16 cellular contexts compared by ENCODE assay signal in genomic region chr12:55479136-55479535, GRCh38. TPM values are rescaled to one million over a fixed set of nuclear protein-coding genes. Genes with fewer than 3 reads are reported as not detected.
"Had no signal": no experiment of that assay in that cellular context is flagged by ENCODE, and none has a peak within 500 bp of the region (broad histone marks: within the 10 kb centered on the region; RNA-seq: fewer than 3 reads in every experiment).

No MANE protein-coding gene starts in this region.

RNA-seq across cellular contexts. Expression of gene OR6C70, which starts 9.2 kb away (rescaled TPM):
- total RNA-seq: stomach, subcutaneous adipose tissue, suprapubic skin, temporal lobe, testis, thoracic aorta, thyroid gland, tibial nerve, transverse colon, upper lobe of left lung, upper lobe of right lung, ureter, urinary bladder, uterus, vagina had no signal
- polyA plus RNA-seq: stomach, thymus, urinary bladder had no signal

RNA-seq across cellular contexts. Expression of gene OR6C68, which starts 13.0 kb away (rescaled TPM):
- total RNA-seq: stomach, subcutaneous adipose tissue, suprapubic skin, temporal lobe, testis, thoracic aorta, thyroid gland, tibial nerve, transverse colon, upper lobe of left lung, upper lobe of right lung, ureter, urinary bladder, uterus, vagina had no signal
- polyA plus RNA-seq: stomach, thymus, urinary bladder had no signal

RNA-seq across cellular contexts. Expression of gene OR6C2, which starts 35.3 kb away (rescaled TPM):
- total RNA-seq: stomach, subcutaneous adipose tissue, temporal lobe, thoracic aorta, thyroid gland, tibial nerve, upper lobe of right lung, uterus, vagina had no signal
- polyA plus RNA-seq: stomach, thymus, urinary bladder had no signal

RNA-seq across cellular contexts. Expression of gene OR6C76, which starts 53.1 kb away (rescaled TPM):
- total RNA-seq: stomach, subcutaneous adipose tissue, suprapubic skin, temporal lobe, testis, thoracic aorta, thyroid gland, tibial nerve, transverse colon, upper lobe of left lung, upper lobe of right lung, ureter, urinary bladder, uterus, vagina had no signal
- polyA plus RNA-seq: stomach, thymus, urinary bladder had no signal
